Comparison of ENCODE assay signal across 12 cellular contexts in the genomic region with DNA sequence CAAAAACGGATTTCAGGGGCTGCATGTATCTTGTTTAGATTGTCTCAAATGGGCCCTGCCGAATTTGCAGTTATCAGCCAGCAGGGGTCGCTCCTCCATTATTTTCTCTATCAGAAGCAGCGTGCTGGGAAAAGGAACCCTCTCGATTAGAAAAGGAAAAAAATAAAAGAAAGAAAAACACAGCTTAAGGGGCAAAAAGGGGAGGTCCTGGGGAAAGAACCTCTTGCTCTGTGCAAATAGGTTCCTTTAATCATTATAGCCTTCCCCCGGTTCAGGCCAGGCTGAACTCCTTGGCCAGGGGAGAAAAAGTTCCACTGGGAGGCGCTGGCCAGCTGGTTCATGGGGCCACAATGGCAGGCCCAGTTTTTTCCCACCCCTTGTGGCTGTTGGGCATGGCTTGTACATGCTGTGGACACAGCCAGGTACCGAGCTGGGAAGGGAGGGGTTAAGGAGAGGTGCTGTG. TPM values are rescaled to one million over a fixed set of nuclear protein-coding genes. Genes with fewer than 3 reads are reported as not detected.
DNase-seq lines count a peak whose midpoint lies in the region; ATAC-seq, FAIRE-seq and TF ChIP-seq lines count a peak whose summit lies in the region.
"Had no signal": no experiment of that assay in that cellular context is flagged by ENCODE, and none has a peak within 500 bp of the region (broad histone marks: within the 10 kb centered on the region; RNA-seq: fewer than 3 reads in every experiment).

No MANE protein-coding gene starts in this region.

- POLR2A ChIA-PET in activated CD4-positive, alpha-beta memory T cell treated with anti-CD3 and anti-CD28 coated beads for 36 hours (lab: Charles Lee), result no interaction called here
- POLR2A ChIA-PET in activated CD4-positive, alpha-beta memory T cell treated with anti-CD3 and anti-CD28 coated beads, Interleukin-2, amount 10 ng/mL, durations not matched to agents 7 days and 5 days (lab: Charles Lee), result no interaction called here

- no peak for FAIRE-seq in bronchial epithelial cell (lab: Jason Lieb, UNC)
- FAIRE-seq: D721Med, islet of Langerhans had no signal

- peak; percentile 28 for DNase-seq in activated CD4-positive, alpha-beta memory T cell treated with anti-CD3 and anti-CD28 coated beads for 36 hours
- DNase-seq in activated CD4-positive, alpha-beta memory T cell treated with anti-CD3 and anti-CD28 coated beads, Interleukin-2, amount 10 ng/mL, durations not matched to agents 7 days and 5 days, result no peak
- DNase-seq in NAMALWA (ENCODE audit: low spot score) (peak; percentile 38), bronchial epithelial cell (ENCODE audit: low read depth) (no peak), psoas muscle (no peak)
- DNase-seq: Right ventricle myocardium superior had no signal

- H3K4me3 ChIP-seq in bronchial epithelial cell (ENCODE audit: low read depth, low read length), result no peak overlapping the region
- peak overlapping the region; percentile 29 for H3K4me3 ChIP-seq in psoas muscle

- no peaks in the 10 kb centered on the region for H3K9me3 ChIP-seq in psoas muscle

- H3K27me3 Mint-ChIP-seq in activated CD4-positive, alpha-beta memory T cell treated with anti-CD3 and anti-CD28 coated beads for 36 hours, result peaks cover 14% of the 10 kb centered on the region
- H3K27me3 Mint-ChIP-seq in activated CD4-positive, alpha-beta memory T cell treated with anti-CD3 and anti-CD28 coated beads, Interleukin-2, amount 10 ng/mL, durations not matched to agents 7 days and 5 days, result peaks cover 15% of the 10 kb centered on the region

- no peak overlapping the region for H3K4me3 Mint-ChIP-seq in activated CD4-positive, alpha-beta memory T cell treated with anti-CD3 and anti-CD28 coated beads for 36 hours
- H3K4me3 Mint-ChIP-seq in activated CD4-positive, alpha-beta memory T cell treated with anti-CD3 and anti-CD28 coated beads, Interleukin-2, amount 10 ng/mL, durations not matched to agents 7 days and 5 days, result no peak overlapping the region
- H3K4me3 Mint-ChIP-seq: activated naive CD8-positive, alpha-beta T cell had no signal

- intact Hi-C loops in activated CD4-positive, alpha-beta memory T cell treated with anti-CD3 and anti-CD28 coated beads for 36 hours (cut with micrococcal nuclease), result no loop called here
- intact Hi-C loops in psoas muscle (cut with DNase I), result loop anchor here (2.0 kb wide), 2 partner anchors 77 to 125 kb away; no protein-coding TSS in a partner anchor

- no peaks in the 10 kb centered on the region for H3K4me1 ChIP-seq in psoas muscle

- H3K27ac Mint-ChIP-seq in activated CD4-positive, alpha-beta memory T cell treated with anti-CD3 and anti-CD28 coated beads for 36 hours, result no peak overlapping the region
- H3K27ac Mint-ChIP-seq in activated CD4-positive, alpha-beta memory T cell treated with anti-CD3 and anti-CD28 coated beads, Interleukin-2, amount 10 ng/mL, durations not matched to agents 7 days and 5 days, result no peak overlapping the region
- H3K27ac Mint-ChIP-seq: activated naive CD8-positive, alpha-beta T cell had no signal

- TF ChIP-seq CTCF in bronchial epithelial cell (IDR thresholded peaks at IDR 0.05; ENCODE audit: insufficient read depth, low read length, severe bottlenecking), result peak; percentile 36
- peak; percentile 73 for TF ChIP-seq CTCF in psoas muscle (IDR thresholded peaks at IDR 0.05)

- no peaks in the 10 kb centered on the region for H3K36me3 ChIP-seq in bronchial epithelial cell (ENCODE audit: control insufficient read depth, insufficient read depth, low read length)
- H3K36me3 ChIP-seq in psoas muscle (ENCODE audit: insufficient read depth in 1 of 2, low read depth in 1 of 2), result no peaks in the 10 kb centered on the region

- peaks cover 2% of the 10 kb centered on the region for H3K36me3 Mint-ChIP-seq in activated CD4-positive, alpha-beta memory T cell treated with anti-CD3 and anti-CD28 coated beads for 36 hours
- H3K36me3 Mint-ChIP-seq in activated CD4-positive, alpha-beta memory T cell treated with anti-CD3 and anti-CD28 coated beads, Interleukin-2, amount 10 ng/mL, durations not matched to agents 7 days and 5 days (ENCODE audit: low read depth), result no peaks in the 10 kb centered on the region
- H3K36me3 Mint-ChIP-seq: activated naive CD8-positive, alpha-beta T cell had no signal

- WGBS in psoas muscle, 3 donors, result 45 to 50% (median 50%) methylated on average over 8 of the region's 8 CpGs

- H3K4me1 Mint-ChIP-seq in activated CD4-positive, alpha-beta memory T cell treated with anti-CD3 and anti-CD28 coated beads for 36 hours (ENCODE audit: low read depth), result no peaks in the 10 kb centered on the region
- no peaks in the 10 kb centered on the region for H3K4me1 Mint-ChIP-seq in activated CD4-positive, alpha-beta memory T cell treated with anti-CD3 and anti-CD28 coated beads, Interleukin-2, amount 10 ng/mL, durations not matched to agents 7 days and 5 days

- H3K9me3 Mint-ChIP-seq in activated CD4-positive, alpha-beta memory T cell treated with anti-CD3 and anti-CD28 coated beads for 36 hours, result peaks cover 3% of the 10 kb centered on the region
- no peaks in the 10 kb centered on the region for H3K9me3 Mint-ChIP-seq in activated CD4-positive, alpha-beta memory T cell treated with anti-CD3 and anti-CD28 coated beads, Interleukin-2, amount 10 ng/mL, durations not matched to agents 7 days and 5 days

- ATAC-seq in psoas muscle (peak in 2 of 4 donors; percentile 66 to 71), HG03521 (IDR thresholded peaks at IDR 0.05; ENCODE audit: unreplicated experiment) (no peak), HG03378 (IDR thresholded peaks at IDR 0.05; ENCODE audit: unreplicated experiment) (no peak)
- no peak for ATAC-seq in activated CD4-positive, CD25-positive, alpha-beta regulatory T cell treated with anti-CD3 and anti-CD28 coated beads, Interleukin-2, amount 50 U/mL, for 24 hours

- CTCF ChIA-PET in activated CD4-positive, alpha-beta memory T cell treated with anti-CD3 and anti-CD28 coated beads for 36 hours (lab: Charles Lee), result interaction anchor here (0.6 to 1.2 kb wide), 3 partner anchors 116 to 771 kb away, joined by 3 to 6 read pairs (median 4); no protein-coding TSS in a partner anchor
- CTCF ChIA-PET in activated CD4-positive, alpha-beta memory T cell treated with anti-CD3 and anti-CD28 coated beads, Interleukin-2, amount 10 ng/mL, durations not matched to agents 7 days and 5 days (lab: Charles Lee), result interaction anchor here (1.2 kb wide), 1 partner anchor 497 kb away, joined by 3 read pairs; no protein-coding TSS in a partner anchor

- H3K27ac ChIP-seq in psoas muscle, result no peak overlapping the region

- H3K27me3 ChIP-seq in bronchial epithelial cell (ENCODE audit: control insufficient read depth, insufficient read depth, low read length), result no peaks in the 10 kb centered on the region
- H3K27me3 ChIP-seq in psoas muscle (ENCODE audit: insufficient read depth in 3 of 3, low read length in 2 of 3), result no peaks in the 10 kb centered on the region

RNA-seq across cellular contexts. Expression of a gene that starts 25.0 kb away (rescaled TPM):
- 1 to 10 TPM in 1 of 2 experiments, under 1 TPM in 1; 0.73 to 1.0 TPM for total RNA-seq in activated CD4-positive, alpha-beta memory T cell treated with anti-CD3 and anti-CD28 coated beads for 36 hours
- not detected for total RNA-seq in activated CD4-positive, alpha-beta memory T cell treated with anti-CD3 and anti-CD28 coated beads, Interleukin-2, amount 10 ng/mL, durations not matched to agents 7 days and 5 days
- total RNA-seq in bronchial epithelial cell, result not detected in 2 replicates
- total RNA-seq in psoas muscle, result not detected
- polyA plus RNA-seq in psoas muscle, result not detected
- total RNA-seq: Right ventricle myocardium superior had no signal

RNA-seq across cellular contexts. Expression of a gene that starts 27.8 kb away (rescaled TPM):
- not detected for total RNA-seq in activated CD4-positive, alpha-beta memory T cell treated with anti-CD3 and anti-CD28 coated beads for 36 hours
- total RNA-seq in activated CD4-positive, alpha-beta memory T cell treated with anti-CD3 and anti-CD28 coated beads, Interleukin-2, amount 10 ng/mL, durations not matched to agents 7 days and 5 days, result not detected
- total RNA-seq in bronchial epithelial cell (not detected in 2 replicates), psoas muscle (1 to 10 TPM in 1 of 4 donors, under 1 TPM in 3; 0.67 to 4.1 (median 0.91) TPM)
- polyA plus RNA-seq in psoas muscle, result under 1 TPM; 0.21 to 0.65 (median 0.56) TPM
- total RNA-seq: Right ventricle myocardium superior had no signal

Comparison
In these comparisons a context has a peak if more than half of its experiments do, and no peak if none do; other contexts are left out.
1. DNase-seq: peak in activated CD4-positive, alpha-beta memory T cell treated with anti-CD3 and anti-CD28 coated beads for 36 hours (single experiment) and NAMALWA (single experiment); none in activated CD4-positive, alpha-beta memory T cell treated with anti-CD3 and anti-CD28 coated beads, Interleukin-2, amount 10 ng/mL, durations not matched to agents 7 days and 5 days (single experiment), bronchial epithelial cell (single experiment) and psoas muscle (0 of 2).